ENCODE assay signal across 18 cellular contexts in genomic region chr3:152609891-152610290, GRCh38.
DNase-seq lines count a peak whose midpoint lies in the region; ATAC-seq and TF ChIP-seq lines count a peak whose summit lies in the region.
"Had no signal": no experiment of that assay in that cellular context is flagged by ENCODE, and none has a peak within 500 bp of the region (broad histone marks: within the 10 kb centered on the region; RNA-seq: fewer than 3 reads in every experiment).

No MANE protein-coding gene starts in this region.

- H3K27me3 ChIP-seq in HUES6 (ENCODE audit: control insufficient read depth, insufficient read depth, low read length): no peaks in the 10 kb centered on the region
- H3K27me3 ChIP-seq in iPS DF 6.9 (ENCODE audit: control insufficient read depth, insufficient read depth, low read length): no peaks in the 10 kb centered on the region
- H3K27me3 ChIP-seq in mesendoderm (ENCODE audit: insufficient read depth, low read length, poor library complexity): no peaks in the 10 kb centered on the region
- H3K27me3 ChIP-seq in Peyer's patch: no peaks in the 10 kb centered on the region
- H3K27me3 ChIP-seq: BE2C had no signal

- H3K4ac ChIP-seq in mesendoderm (ENCODE audit: low read depth, low read length): no peak overlapping the region

- no peak for DNase-seq in WTC11 (ENCODE audit: low spot score)
- DNase-seq in iPS DF 6.9 (ENCODE audit: low read depth, low spot score): no peak
- peak; percentile 15 for DNase-seq in mesendoderm
- DNase-seq in omental fat pad (ENCODE audit: low spot score): no peak
- no peak for DNase-seq in activated T-helper 1 cell treated with anti-CD3 and anti-CD28 coated beads, Interleukin-12 subunit alpha, Interleukin-12 subunit beta, Interleukin-2, Interleukin-4 antibody, amounts not matched to agents 30 ng/mL and 10 ng/mL and 1 ng/mL, durations not matched to agents 14 hours and 24 hours and 36 hours (ENCODE audit: low spot score)
- DNase-seq in Peyer's patch: no peak
- DNase-seq: BE2C; CD8-positive, alpha-beta T cell; COR-L47; DMS153; DMS79 treated with DMSO at 0.1 percent for 48 hours; EL; GDM1 had no signal

- H3K9ac ChIP-seq in HUES6 (ENCODE audit: low read length): no peak overlapping the region
- H3K9ac ChIP-seq in mesendoderm (ENCODE audit: low read length): no peak overlapping the region

- TF ChIP-seq CTCF in WTC11 (IDR thresholded peaks at IDR 0.05) (no peak), omental fat pad (IDR thresholded peaks at IDR 0.05) (no peak), Peyer's patch (IDR thresholded peaks at IDR 0.05) (no peak)

- intact Hi-C loops in activated T-helper 1 cell treated with anti-CD3 and anti-CD28 coated beads, Interleukin-12 subunit alpha, Interleukin-12 subunit beta, Interleukin-2, Interleukin-4 antibody, amounts not matched to agents 30 ng/mL and 10 ng/mL and 1 ng/mL, durations not matched to agents 14 hours and 24 hours and 36 hours (cut with micrococcal nuclease): no loop called here

- peaks cover 8% of the 10 kb centered on the region for H3K36me3 Mint-ChIP-seq in WTC11
- H3K36me3 Mint-ChIP-seq in activated T-helper 1 cell treated with anti-CD3 and anti-CD28 coated beads, Interleukin-12 subunit alpha, Interleukin-12 subunit beta, Interleukin-2, Interleukin-4 antibody, amounts not matched to agents 30 ng/mL and 10 ng/mL and 1 ng/mL, durations not matched to agents 14 hours and 24 hours and 36 hours (ENCODE audit: low read depth): no peaks in the 10 kb centered on the region
- H3K36me3 Mint-ChIP-seq: CD8-positive, alpha-beta T cell had no signal

- H2BK5ac ChIP-seq in mesendoderm (ENCODE audit: low read length): no peak overlapping the region

- no peak for TF ChIP-seq POLR2A in Peyer's patch (IDR thresholded peaks at IDR 0.05)

- ATAC-seq in WTC11: peak; percentile 75
- ATAC-seq in omental fat pad (ENCODE audit: low FRiP score): no peak
- no peak for ATAC-seq in HG03097 (IDR thresholded peaks at IDR 0.05; ENCODE audit: low FRiP score, unreplicated experiment)
- ATAC-seq: A549; CD8-positive, alpha-beta T cell; HCT116 had no signal

- H3K27ac Mint-ChIP-seq in WTC11: peak overlapping the region; percentile 98
- H3K27ac Mint-ChIP-seq in activated T-helper 1 cell treated with anti-CD3 and anti-CD28 coated beads, Interleukin-12 subunit alpha, Interleukin-12 subunit beta, Interleukin-2, Interleukin-4 antibody, amounts not matched to agents 30 ng/mL and 10 ng/mL and 1 ng/mL, durations not matched to agents 14 hours and 24 hours and 36 hours: no peak overlapping the region
- H3K27ac Mint-ChIP-seq: CD8-positive, alpha-beta T cell had no signal

- H2AK5ac ChIP-seq in mesendoderm (ENCODE audit: low read length): no peak overlapping the region

- CTCF ChIA-PET in WTC11 (lab: Charles Lee): interaction anchor here (0.7 to 1.3 kb wide), 3 partner anchors 85 to 1464 kb away, joined by 4 to 6 read pairs (median 5); no protein-coding TSS in a partner anchor

- H3K9me3 Mint-ChIP-seq in WTC11: peaks cover 10% of the 10 kb centered on the region
- H3K9me3 Mint-ChIP-seq in activated T-helper 1 cell treated with anti-CD3 and anti-CD28 coated beads, Interleukin-12 subunit alpha, Interleukin-12 subunit beta, Interleukin-2, Interleukin-4 antibody, amounts not matched to agents 30 ng/mL and 10 ng/mL and 1 ng/mL, durations not matched to agents 14 hours and 24 hours and 36 hours: no peaks in the 10 kb centered on the region
- H3K9me3 Mint-ChIP-seq: CD8-positive, alpha-beta T cell had no signal

- H3K56ac ChIP-seq in mesendoderm (ENCODE audit: low read length): no peak overlapping the region

- H2BK120ac ChIP-seq in mesendoderm (ENCODE audit: low read depth, low read length): peak overlapping the region; percentile 45

- H2BK15ac ChIP-seq in mesendoderm (replicated peaks; ENCODE audit: low read depth): no peak overlapping the region

- no peak overlapping the region for H4K5ac ChIP-seq in mesendoderm (ENCODE audit: low read length)

- POLR2A ChIA-PET in WTC11 (lab: Charles Lee): interaction anchor here (0.5 to 2.6 kb wide), 2 partner anchors 22 to 225 kb away, joined by 4 to 10 read pairs; partner anchors contain the start of gene P2RY1

- H3K18ac ChIP-seq in mesendoderm (ENCODE audit: low read length): peak overlapping the region; percentile 70

- H3K9me3 ChIP-seq in HUES6 (ENCODE audit: control insufficient read depth, insufficient read depth, low read depth, low read length) (peaks cover 8% of the 10 kb centered on the region; the same call in 1 of the 2 replicates), iPS DF 6.9 (ENCODE audit: control insufficient read depth, insufficient read depth, low read length) (no peaks in the 10 kb centered on the region), Peyer's patch (no peaks in the 10 kb centered on the region)
- H3K9me3 ChIP-seq: A549, BE2C had no signal

- no peak overlapping the region for H3K4me2 ChIP-seq in mesendoderm (ENCODE audit: low read length)
- H3K4me2 ChIP-seq: A549 had no signal

- H3K79me2 ChIP-seq in mesendoderm (ENCODE audit: control insufficient read depth, insufficient read depth, low read length): no peaks in the 10 kb centered on the region

- no peaks in the 10 kb centered on the region for H3K79me1 ChIP-seq in mesendoderm (ENCODE audit: low read length)

- H3K27me3 Mint-ChIP-seq in WTC11 (ENCODE audit: low read depth): no peaks in the 10 kb centered on the region
- peaks cover 2% of the 10 kb centered on the region for H3K27me3 Mint-ChIP-seq in activated T-helper 1 cell treated with anti-CD3 and anti-CD28 coated beads, Interleukin-12 subunit alpha, Interleukin-12 subunit beta, Interleukin-2, Interleukin-4 antibody, amounts not matched to agents 30 ng/mL and 10 ng/mL and 1 ng/mL, durations not matched to agents 14 hours and 24 hours and 36 hours (ENCODE audit: insufficient read depth)

- peak overlapping the region; percentile 12; the same call in 1 of the 2 replicates for H3K4me3 Mint-ChIP-seq in WTC11
- H3K4me3 Mint-ChIP-seq in activated T-helper 1 cell treated with anti-CD3 and anti-CD28 coated beads, Interleukin-12 subunit alpha, Interleukin-12 subunit beta, Interleukin-2, Interleukin-4 antibody, amounts not matched to agents 30 ng/mL and 10 ng/mL and 1 ng/mL, durations not matched to agents 14 hours and 24 hours and 36 hours: no peak overlapping the region
- H3K4me3 Mint-ChIP-seq: CD8-positive, alpha-beta T cell had no signal

- H3K4me1 ChIP-seq in HUES6 (ENCODE audit: control insufficient read depth, insufficient read depth, low read length) (peaks cover 34% of the 10 kb centered on the region), iPS DF 6.9 (ENCODE audit: control insufficient read depth, insufficient read depth, low read length) (peaks cover 2% of the 10 kb centered on the region; the same call in 1 of the 2 replicates), mesendoderm (ENCODE audit: control insufficient read depth, low read depth, low read length) (no peaks in the 10 kb centered on the region), Peyer's patch (no peaks in the 10 kb centered on the region)
- H3K4me1 ChIP-seq: A549, BE2C had no signal

- H3K4me1 Mint-ChIP-seq in WTC11: peaks cover 53% of the 10 kb centered on the region
- H3K4me1 Mint-ChIP-seq in activated T-helper 1 cell treated with anti-CD3 and anti-CD28 coated beads, Interleukin-12 subunit alpha, Interleukin-12 subunit beta, Interleukin-2, Interleukin-4 antibody, amounts not matched to agents 30 ng/mL and 10 ng/mL and 1 ng/mL, durations not matched to agents 14 hours and 24 hours and 36 hours (ENCODE audit: low read depth): no peaks in the 10 kb centered on the region

- H3K23ac ChIP-seq in mesendoderm (ENCODE audit: low read length): no peak overlapping the region

- H3K36me3 ChIP-seq in HUES6 (ENCODE audit: control insufficient read depth, insufficient read depth, low read length) (no peaks in the 10 kb centered on the region), iPS DF 6.9 (ENCODE audit: control insufficient read depth, insufficient read depth, low read length) (no peaks in the 10 kb centered on the region), mesendoderm (ENCODE audit: control insufficient read depth, insufficient read depth, low read length) (no peaks in the 10 kb centered on the region), Peyer's patch (no peaks in the 10 kb centered on the region)
- H3K36me3 ChIP-seq: BE2C had no signal

- no peak overlapping the region for H4K8ac ChIP-seq in mesendoderm (ENCODE audit: low read depth, low read length)

- H3K27ac ChIP-seq in HUES6 (ENCODE audit: low read depth, low read length) (peak overlapping the region; percentile 80), iPS DF 6.9 (ENCODE audit: low read length) (peak overlapping the region; percentile 84), mesendoderm (ENCODE audit: low read depth, low read length) (no peak overlapping the region), Peyer's patch (no peak overlapping the region)
- H3K27ac ChIP-seq: A549, C4-2B had no signal

- 0 out of 2 replicates have a peak overlapping the region, but pooled peaks have one; percentile 14 for H3K4me3 ChIP-seq in HUES6 (ENCODE audit: low read depth, low read length)
- no peak overlapping the region for H3K4me3 ChIP-seq in iPS DF 6.9 (ENCODE audit: low read length)
- no peak overlapping the region for H3K4me3 ChIP-seq in mesendoderm (ENCODE audit: low read length)
- no peak overlapping the region for H3K4me3 ChIP-seq in Peyer's patch
- H3K4me3 ChIP-seq: A549 had no signal

TF ChIP-seq in WTC11, 78 proteins besides CTCF, POLR2A, EP300 and RAD21:
- no peak for TF ChIP-seq RELA (CRISPR knock-in tag; IDR thresholded peaks at IDR 0.05; ENCODE audit: borderline replicate concordance)
- TF ChIP-seq JUN (CRISPR knock-in tag; IDR thresholded peaks at IDR 0.05): no peak
- no peak for TF ChIP-seq MYBL2 (CRISPR knock-in tag; IDR thresholded peaks at IDR 0.05)
- TF ChIP-seq, protein P1, sequence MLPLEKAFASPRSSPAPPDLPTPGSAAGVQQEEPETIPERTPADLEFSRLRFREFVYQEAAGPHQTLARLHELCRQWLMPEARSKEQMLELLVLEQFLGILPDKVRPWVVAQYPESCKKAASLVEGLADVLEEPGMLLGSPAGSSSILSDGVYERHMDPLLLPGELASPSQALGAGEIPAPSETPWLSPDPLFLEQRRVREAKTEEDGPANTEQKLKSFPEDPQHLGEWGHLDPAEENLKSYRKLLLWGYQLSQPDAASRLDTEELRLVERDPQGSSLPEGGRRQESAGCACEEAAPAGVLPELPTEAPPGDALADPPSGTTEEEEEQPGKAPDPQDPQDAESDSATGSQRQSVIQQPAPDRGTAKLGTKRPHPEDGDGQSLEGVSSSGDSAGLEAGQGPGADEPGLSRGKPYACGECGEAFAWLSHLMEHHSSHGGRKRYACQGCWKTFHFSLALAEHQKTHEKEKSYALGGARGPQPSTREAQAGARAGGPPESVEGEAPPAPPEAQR (CRISPR knock-in tag; IDR thresholded peaks at IDR 0.05): no peak
- no peak for TF ChIP-seq ESRRA (CRISPR knock-in tag; IDR thresholded peaks at IDR 0.05; ENCODE audit: borderline replicate concordance)

Comparison
In these comparisons a context has a peak if more than half of its experiments do, and no peak if none do; other contexts are left out.
1. H3K27ac ChIP-seq: peak in HUES6 (single experiment) and iPS DF 6.9 (single experiment); none in mesendoderm (single experiment) and Peyer's patch (0 of 4).